Comparison of ENCODE assay signal across 11 cellular contexts in genomic region chr9:84271887-84272556, GRCh38.
A peak's percentile ranks its signal among the peaks of the same experiment; 100 is the strongest.
DNase-seq lines count a peak whose midpoint lies in the region; ATAC-seq lines count a peak whose summit lies in the region.
"Had no signal": no experiment of that assay in that cellular context is flagged by ENCODE, and none has a peak within 500 bp of the region (broad histone marks: within the 10 kb centered on the region; RNA-seq: fewer than 3 reads in every experiment).

No MANE protein-coding gene starts in this region.

- no peaks in the 10 kb centered on the region for H3K36me3 ChIP-seq in adipocyte (ENCODE audit: control insufficient read depth, insufficient read depth, low read length, severe bottlenecking)
- H3K36me3 ChIP-seq: right lobe of liver had no signal

- peak overlapping the region; percentile 82 for H3K4me3 Mint-ChIP-seq in activated CD4-positive, alpha-beta T cell treated with anti-CD3 and anti-CD28 coated beads, Interleukin-2, amount 10 ng/mL, durations not matched to agents 24 days and 14 days
- H3K4me3 Mint-ChIP-seq in stimulated activated naive B cell treated with anti-CD40 and anti-IgM and Interleukin-4, amounts not matched to agents 10 μg/mL and 1 μg/mL and 100 μg/mL, for 72 hours = peak overlapping the region; percentile 77 to 81

- no peak for DNase-seq in activated CD4-positive, alpha-beta T cell treated with anti-CD3 and anti-CD28 coated beads, Interleukin-2, amount 10 ng/mL, durations not matched to agents 24 days and 14 days
- DNase-seq in activated CD4-positive, alpha-beta T cell treated with anti-CD3 and anti-CD28 coated beads for 4 hours = no peak
- DNase-seq in adipocyte (ENCODE audit: low read depth) = peak; percentile 45
- no peak for DNase-seq in stimulated activated naive B cell treated with anti-CD40 and anti-IgM and Interleukin-4, amounts not matched to agents 10 μg/mL and 1 μg/mL and 100 μg/mL, for 72 hours
- no peak for DNase-seq in NCI-H2171 (lab: John Stamatoyannopoulos, UW)
- no peak for DNase-seq in AG20443 (ENCODE audit: low spot score)
- DNase-seq: AML-193, NCI-H2107 had no signal

- no peaks in the 10 kb centered on the region for H3K27me3 ChIP-seq in adipocyte (replicated peaks; ENCODE audit: control insufficient read depth, insufficient read depth, low read length)
- H3K27me3 ChIP-seq: right lobe of liver had no signal

- peak overlapping the region; percentile 78 for H3K4me3 ChIP-seq in adipocyte (ENCODE audit: low read length)
- peak overlapping the region; percentile 12; the same call in 1 of the 2 replicates for H3K4me3 ChIP-seq in iPS-18c (ENCODE audit: insufficient read depth, low read depth, low read length)
- H3K4me3 ChIP-seq: right lobe of liver had no signal

- no peaks in the 10 kb centered on the region for H3K9me3 ChIP-seq in adipocyte (ENCODE audit: control insufficient read depth, low read length)
- H3K9me3 ChIP-seq in iPS-18c (ENCODE audit: control insufficient read depth, insufficient read depth, low read length) = no peaks in the 10 kb centered on the region
- H3K9me3 ChIP-seq: right lobe of liver had no signal

- peaks cover 22% of the 10 kb centered on the region for H3K4me1 Mint-ChIP-seq in activated CD4-positive, alpha-beta T cell treated with anti-CD3 and anti-CD28 coated beads, Interleukin-2, amount 10 ng/mL, durations not matched to agents 24 days and 14 days
- peaks cover 8 to 18% of the 10 kb centered on the region in 2 donors for H3K4me1 Mint-ChIP-seq in stimulated activated naive B cell treated with anti-CD40 and anti-IgM and Interleukin-4, amounts not matched to agents 10 μg/mL and 1 μg/mL and 100 μg/mL, for 72 hours

- H3K27me3 Mint-ChIP-seq in activated CD4-positive, alpha-beta T cell treated with anti-CD3 and anti-CD28 coated beads, Interleukin-2, amount 10 ng/mL, durations not matched to agents 24 days and 14 days = no peaks in the 10 kb centered on the region
- H3K27me3 Mint-ChIP-seq in stimulated activated naive B cell treated with anti-CD40 and anti-IgM and Interleukin-4, amounts not matched to agents 10 μg/mL and 1 μg/mL and 100 μg/mL, for 72 hours = peaks cover 3 to 12% of the 10 kb centered on the region in 2 donors

- no peaks in the 10 kb centered on the region for H3K9me3 Mint-ChIP-seq in activated CD4-positive, alpha-beta T cell treated with anti-CD3 and anti-CD28 coated beads, Interleukin-2, amount 10 ng/mL, durations not matched to agents 24 days and 14 days
- H3K9me3 Mint-ChIP-seq in stimulated activated naive B cell treated with anti-CD40 and anti-IgM and Interleukin-4, amounts not matched to agents 10 μg/mL and 1 μg/mL and 100 μg/mL, for 72 hours = no peaks in the 10 kb centered on the region

- peak overlapping the region; percentile 89 for H3K27ac Mint-ChIP-seq in activated CD4-positive, alpha-beta T cell treated with anti-CD3 and anti-CD28 coated beads, Interleukin-2, amount 10 ng/mL, durations not matched to agents 24 days and 14 days
- H3K27ac Mint-ChIP-seq in stimulated activated naive B cell treated with anti-CD40 and anti-IgM and Interleukin-4, amounts not matched to agents 10 μg/mL and 1 μg/mL and 100 μg/mL, for 72 hours = peak overlapping the region; percentile 59

- peak overlapping the region; percentile 3 for H3K9ac ChIP-seq in adipocyte (ENCODE audit: low read length)

- peaks cover 7% of the 10 kb centered on the region for H3K4me1 ChIP-seq in adipocyte (ENCODE audit: control insufficient read depth, insufficient read depth, low read length)
- H3K4me1 ChIP-seq: right lobe of liver had no signal

- intact Hi-C loops in activated CD4-positive, alpha-beta T cell treated with anti-CD3 and anti-CD28 coated beads, Interleukin-2, amount 10 ng/mL, durations not matched to agents 24 days and 14 days (cut with micrococcal nuclease) = loop anchor here (1.0 to 2.0 kb wide), 2 partner anchors 24 to 43 kb away; no protein-coding TSS in a partner anchor

- ATAC-seq in stimulated activated naive B cell treated with anti-CD40 and anti-IgM and Interleukin-4, amounts not matched to agents 10 μg/mL and 1 μg/mL and 100 μg/mL, for 72 hours (replicated peaks) = no peak
- ATAC-seq in GM18873 (IDR thresholded peaks at IDR 0.05; ENCODE audit: low FRiP score, unreplicated experiment) = no peak

- H3K36me3 Mint-ChIP-seq in activated CD4-positive, alpha-beta T cell treated with anti-CD3 and anti-CD28 coated beads, Interleukin-2, amount 10 ng/mL, durations not matched to agents 24 days and 14 days (ENCODE audit: low read depth) = peaks cover 3% of the 10 kb centered on the region
- H3K36me3 Mint-ChIP-seq in stimulated activated naive B cell treated with anti-CD40 and anti-IgM and Interleukin-4, amounts not matched to agents 10 μg/mL and 1 μg/mL and 100 μg/mL, for 72 hours = no peaks in the 10 kb centered on the region
